ENCODE assay signal across 8 cellular contexts in the genomic region with DNA sequence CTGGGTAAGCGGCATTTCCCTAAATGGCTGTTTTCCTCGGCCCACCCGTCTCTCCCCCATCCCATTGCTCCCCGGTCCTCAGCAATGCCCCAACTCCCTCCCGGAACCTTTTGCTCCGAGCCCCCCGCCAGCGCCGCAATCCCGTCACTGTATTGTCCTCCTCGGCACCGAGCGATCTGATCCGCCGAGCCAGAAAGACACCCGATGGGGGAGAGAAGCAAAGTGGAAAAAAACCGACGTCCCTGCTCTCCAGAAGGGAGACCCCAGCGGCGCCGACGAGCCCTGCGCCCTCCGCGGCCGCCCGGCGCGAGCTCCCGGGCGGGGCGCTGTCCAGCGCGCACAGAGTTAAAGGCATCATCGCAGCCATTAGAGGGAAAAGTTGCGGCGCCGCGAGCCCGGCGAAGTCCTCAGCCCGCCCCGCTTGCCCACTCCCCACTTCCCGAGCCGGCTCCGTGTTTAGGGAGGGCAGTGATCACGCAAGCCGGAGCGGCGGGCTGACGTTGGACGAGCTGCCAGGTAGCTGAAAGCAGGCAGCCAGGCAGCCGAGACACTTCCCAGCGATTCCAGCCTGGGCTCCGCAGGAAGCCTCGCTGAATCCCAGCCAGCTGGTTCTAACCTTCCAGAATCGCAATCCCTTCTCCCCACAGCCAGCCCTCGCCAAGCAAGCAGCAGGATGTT. TPM values are rescaled to one million over a fixed set of nuclear protein-coding genes. Genes with fewer than 3 reads are reported as not detected.
DNase-seq lines count a peak whose midpoint lies in the region; ATAC-seq and TF ChIP-seq lines count a peak whose summit lies in the region.

A gene with protein sequence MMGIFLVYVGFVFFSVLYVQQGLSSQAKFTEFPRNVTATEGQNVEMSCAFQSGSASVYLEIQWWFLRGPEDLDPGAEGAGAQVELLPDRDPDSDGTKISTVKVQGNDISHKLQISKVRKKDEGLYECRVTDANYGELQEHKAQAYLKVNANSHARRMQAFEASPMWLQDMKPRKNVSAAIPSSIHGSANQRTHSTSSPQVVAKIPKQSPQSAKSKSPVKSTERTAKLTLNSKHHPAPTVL (plus strand): TSS at position 435 of the 678 bp plus-strand sequence. CDS start 356 bp downstream, outside the sequence.

- intact Hi-C loops in Right ventricle myocardium superior (cut with DNase I), result no loop called here
- intact Hi-C loops in mucosa of descending colon (cut with DNase I, micrococcal nuclease), result no loop called here

- H3K9me3 ChIP-seq in right atrium auricular region (no peaks in the 10 kb centered on the region), mucosa of descending colon (no peaks in the 10 kb centered on the region)

- H3K27ac ChIP-seq in right atrium auricular region (no peak within 1 kb of the TSS), cingulate gyrus (ENCODE audit: low read depth, low read length) (peak within 1 kb of the TSS; percentile 82)

- H3K36me3 ChIP-seq in right atrium auricular region (no peaks in the 10 kb centered on the region), mucosa of descending colon (ENCODE audit: low read depth) (no peaks in the 10 kb centered on the region)

- ATAC-seq in Right ventricle myocardium superior (ENCODE audit: poor library complexity) (peak; percentile 41), mucosa of descending colon (peak; percentile 49)

- TF ChIP-seq CTCF in right atrium auricular region (IDR thresholded peaks at IDR 0.05) (no peak), mucosa of descending colon (IDR thresholded peaks at IDR 0.05) (no peak)

- H3K4me3 ChIP-seq in right atrium auricular region (peak within 1 kb of the TSS in 1 of 2 donors; percentile 36), mucosa of descending colon (no peak within 1 kb of the TSS)

- DNase-seq in Right ventricle myocardium superior (peak; percentile 43), right atrium auricular region (ENCODE audit: low spot score) (no peak), mucosa of descending colon (peak in 1 of 3 donors; percentile 2), NAMALWA (ENCODE audit: low spot score) (no peak), NCI-H187 treated with DMSO at 0.1 percent for 48 hours (lab: John Stamatoyannopoulos, UW) (no peak), NOMO-1 treated with DMSO at 0.1 percent for 48 hours (lab: John Stamatoyannopoulos, UW; ENCODE audit: unreplicated experiment) (no peak)
- no peak for DNase-seq in activated CD4-positive, CD25-positive, alpha-beta regulatory T cell treated with anti-CD3 and anti-CD28 coated beads, Interleukin-2, amount 50 U/mL, for 72 hours

- H3K27me3 ChIP-seq in right atrium auricular region, result peaks cover 8 to 28% of the 10 kb centered on the region in 2 donors

- H3K4me1 ChIP-seq in right atrium auricular region (peaks cover 0 to 22% of the 10 kb centered on the region in 2 donors), mucosa of descending colon (ENCODE audit: low read depth) (no peaks in the 10 kb centered on the region)

RNA-seq across cellular contexts. Expression of the gene that starts here (rescaled TPM):
- total RNA-seq in Right ventricle myocardium superior, result not detected
- total RNA-seq in right atrium auricular region, result not detected
- 1 to 10 TPM; 2.0 to 2.6 (median 2.3) TPM for total RNA-seq in mucosa of descending colon

Comparison
In these comparisons a context has a peak if more than half of its experiments do, and no peak if none do; other contexts are left out.
1. Peak in DNase-seq and ATAC-seq in Right ventricle myocardium superior; RNA of the gene not detected or under 1 TPM.